Comparison of ENCODE assay signal across 1 cellular context in the genomic region with DNA sequence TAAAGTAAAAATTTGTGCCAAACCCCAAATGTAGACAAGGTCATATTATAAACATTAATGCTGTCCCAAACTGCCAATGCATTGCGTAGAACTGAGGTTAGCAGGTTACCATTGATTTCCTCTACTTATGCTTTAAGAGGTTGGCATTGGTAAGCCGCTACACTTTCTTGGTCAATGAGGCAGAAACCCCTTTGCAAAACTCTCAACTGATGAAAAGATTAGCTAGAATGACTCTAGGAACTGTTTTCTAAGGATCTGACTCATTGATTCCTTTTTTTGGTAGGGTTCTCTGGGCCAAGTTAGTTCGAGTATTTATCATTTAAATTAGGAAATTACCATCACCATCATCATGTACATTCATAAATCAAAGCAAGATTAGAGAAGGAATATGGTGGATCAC.
TF ChIP-seq lines count a peak whose summit lies in the region.

No MANE protein-coding gene starts in this region.

TF ChIP-seq in SK-N-SH treated with all-trans-retinoic acid at 6 μM for 48 hours, 23 proteins besides CTCF, POLR2A, EP300 and RAD21 (continued from another document):
- TF ChIP-seq TCF4 (CRISPR knock-in tag; IDR thresholded peaks at IDR 0.05; ENCODE audit: borderline replicate concordance), result no peak
- TF ChIP-seq RARB (CRISPR knock-in tag; IDR thresholded peaks at IDR 0.05), result no peak
- no peak for TF ChIP-seq OSR1 (CRISPR knock-in tag; IDR thresholded peaks at IDR 0.05)
- TF ChIP-seq ISL1 (CRISPR knock-in tag; IDR thresholded peaks at IDR 0.05), result no peak
